Comparison of ENCODE assay signal across 9 cellular contexts in the genomic region with DNA sequence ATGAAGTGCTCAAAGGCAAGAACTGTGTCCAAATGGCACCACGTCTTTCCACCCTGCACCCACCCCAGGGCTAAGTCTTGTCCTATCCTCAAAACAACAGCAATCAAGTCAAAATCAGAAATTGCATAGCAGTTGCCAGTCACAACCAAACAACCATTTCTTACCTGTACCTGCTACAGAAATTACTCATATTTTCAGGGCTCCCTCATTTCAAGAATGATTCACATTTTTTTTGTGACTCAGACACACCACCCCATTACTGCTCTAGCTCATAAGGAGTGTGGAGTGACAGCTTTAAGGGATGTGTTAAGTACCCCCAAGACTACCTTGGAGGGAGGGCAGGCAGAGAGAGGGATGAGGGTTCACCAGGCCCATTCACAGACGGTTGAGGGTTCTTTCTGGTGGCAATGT.
A peak's percentile ranks its signal among the peaks of the same experiment; 100 is the strongest.
DNase-seq lines count a peak whose midpoint lies in the region; ATAC-seq lines count a peak whose summit lies in the region.
"Had no signal": no experiment of that assay in that cellular context is flagged by ENCODE, and none has a peak within 500 bp of the region (broad histone marks: within the 10 kb centered on the region; RNA-seq: fewer than 3 reads in every experiment).

No MANE protein-coding gene starts in this region.

- no peaks in the 10 kb centered on the region for H3K9me3 Mint-ChIP-seq in activated T-helper 2 cell treated with anti-CD3 and anti-CD28 coated beads, Interferon-gamma antibody, Interleukin-2, Interleukin-4, amounts not matched to agents 10 μg/mL and 5 μg/mL and 100 μg/mL, durations not matched to agents 14 hours and 24 hours and 36 hours
- H3K9me3 Mint-ChIP-seq in stimulated activated naive CD8-positive, alpha-beta T cell treated with anti-CD3 and anti-CD28 coated beads, Interleukin-15, Interleukin-2, amounts not matched to agents 100 ng/mL and 50 ng/mL, for 24 hours = no peaks in the 10 kb centered on the region
- H3K9me3 Mint-ChIP-seq: naive B cell had no signal

- peak overlapping the region; percentile 9 for H3K4me3 Mint-ChIP-seq in activated T-helper 2 cell treated with anti-CD3 and anti-CD28 coated beads, Interferon-gamma antibody, Interleukin-2, Interleukin-4, amounts not matched to agents 10 μg/mL and 5 μg/mL and 100 μg/mL, durations not matched to agents 14 hours and 24 hours and 36 hours (ENCODE audit: low read depth)
- peak overlapping the region; percentile 6 for H3K4me3 Mint-ChIP-seq in stimulated activated naive CD8-positive, alpha-beta T cell treated with anti-CD3 and anti-CD28 coated beads, Interleukin-15, Interleukin-2, amounts not matched to agents 100 ng/mL and 50 ng/mL, for 24 hours
- H3K4me3 Mint-ChIP-seq: naive B cell had no signal

- peak; percentile 52 for ATAC-seq in HG03108 (IDR thresholded peaks at IDR 0.05; ENCODE audit: unreplicated experiment)

- peaks cover 68% of the 10 kb centered on the region for H3K4me1 Mint-ChIP-seq in activated T-helper 2 cell treated with anti-CD3 and anti-CD28 coated beads, Interferon-gamma antibody, Interleukin-2, Interleukin-4, amounts not matched to agents 10 μg/mL and 5 μg/mL and 100 μg/mL, durations not matched to agents 14 hours and 24 hours and 36 hours (ENCODE audit: low read depth)
- peaks cover 56% of the 10 kb centered on the region for H3K4me1 Mint-ChIP-seq in stimulated activated naive CD8-positive, alpha-beta T cell treated with anti-CD3 and anti-CD28 coated beads, Interleukin-15, Interleukin-2, amounts not matched to agents 100 ng/mL and 50 ng/mL, for 24 hours (ENCODE audit: low read depth)
- H3K4me1 Mint-ChIP-seq: naive B cell had no signal

- DNase-seq in activated T-cell treated with anti-CD3 and anti-CD28 coated beads for 48 hours (ENCODE audit: low read depth) (peak; percentile 33), activated T-cell treated with anti-CD3 and anti-CD28 coated beads for 4 hours (no peak), GM03348 (ENCODE audit: low spot score) (no peak), NCI-H345 (lab: John Stamatoyannopoulos, UW) (no peak), mesenteric fat pad (ENCODE audit: low spot score) (no peak)
- DNase-seq in activated T-helper 2 cell treated with anti-CD3 and anti-CD28 coated beads, Interferon-gamma antibody, Interleukin-2, Interleukin-4, amounts not matched to agents 10 μg/mL and 5 μg/mL and 100 μg/mL, durations not matched to agents 14 hours and 24 hours and 36 hours (ENCODE audit: low spot score) = peak; percentile 29
- DNase-seq: naive B cell had no signal

- H3K27ac Mint-ChIP-seq in activated T-helper 2 cell treated with anti-CD3 and anti-CD28 coated beads, Interferon-gamma antibody, Interleukin-2, Interleukin-4, amounts not matched to agents 10 μg/mL and 5 μg/mL and 100 μg/mL, durations not matched to agents 14 hours and 24 hours and 36 hours = peak overlapping the region; percentile 88
- H3K27ac Mint-ChIP-seq in stimulated activated naive CD8-positive, alpha-beta T cell treated with anti-CD3 and anti-CD28 coated beads, Interleukin-15, Interleukin-2, amounts not matched to agents 100 ng/mL and 50 ng/mL, for 24 hours = peak overlapping the region; percentile 96

- no peaks in the 10 kb centered on the region for H3K27me3 Mint-ChIP-seq in activated T-helper 2 cell treated with anti-CD3 and anti-CD28 coated beads, Interferon-gamma antibody, Interleukin-2, Interleukin-4, amounts not matched to agents 10 μg/mL and 5 μg/mL and 100 μg/mL, durations not matched to agents 14 hours and 24 hours and 36 hours (ENCODE audit: low read depth)
- H3K27me3 Mint-ChIP-seq in stimulated activated naive CD8-positive, alpha-beta T cell treated with anti-CD3 and anti-CD28 coated beads, Interleukin-15, Interleukin-2, amounts not matched to agents 100 ng/mL and 50 ng/mL, for 24 hours = no peaks in the 10 kb centered on the region
- H3K27me3 Mint-ChIP-seq: naive B cell had no signal

- peaks cover 37% of the 10 kb centered on the region for H3K36me3 Mint-ChIP-seq in activated T-helper 2 cell treated with anti-CD3 and anti-CD28 coated beads, Interferon-gamma antibody, Interleukin-2, Interleukin-4, amounts not matched to agents 10 μg/mL and 5 μg/mL and 100 μg/mL, durations not matched to agents 14 hours and 24 hours and 36 hours (ENCODE audit: low read depth)
- H3K36me3 Mint-ChIP-seq in stimulated activated naive CD8-positive, alpha-beta T cell treated with anti-CD3 and anti-CD28 coated beads, Interleukin-15, Interleukin-2, amounts not matched to agents 100 ng/mL and 50 ng/mL, for 24 hours (ENCODE audit: low read depth) = no peaks in the 10 kb centered on the region
- H3K36me3 Mint-ChIP-seq: naive B cell had no signal

- intact Hi-C loops in activated T-helper 2 cell treated with anti-CD3 and anti-CD28 coated beads, Interferon-gamma antibody, Interleukin-2, Interleukin-4, amounts not matched to agents 10 μg/mL and 5 μg/mL and 100 μg/mL, durations not matched to agents 14 hours and 24 hours and 36 hours (cut with micrococcal nuclease) = loop anchor here (1.0 to 2.0 kb wide), 7 partner anchors 17 to 181 kb away; no protein-coding TSS in a partner anchor

Comparison
In these comparisons a context has a peak if more than half of its experiments do, and no peak if none do; other contexts are left out.
1. DNase-seq: peak in activated T-cell treated with anti-CD3 and anti-CD28 coated beads for 48 hours (single experiment) and activated T-helper 2 cell treated with anti-CD3 and anti-CD28 coated beads, Interferon-gamma antibody, Interleukin-2, Interleukin-4, amounts not matched to agents 10 μg/mL and 5 μg/mL and 100 μg/mL, durations not matched to agents 14 hours and 24 hours and 36 hours (single experiment); none in activated T-cell treated with anti-CD3 and anti-CD28 coated beads for 4 hours (single experiment), GM03348 (single experiment), NCI-H345 (single experiment) and mesenteric fat pad (single experiment).